In the genomic region with DNA sequence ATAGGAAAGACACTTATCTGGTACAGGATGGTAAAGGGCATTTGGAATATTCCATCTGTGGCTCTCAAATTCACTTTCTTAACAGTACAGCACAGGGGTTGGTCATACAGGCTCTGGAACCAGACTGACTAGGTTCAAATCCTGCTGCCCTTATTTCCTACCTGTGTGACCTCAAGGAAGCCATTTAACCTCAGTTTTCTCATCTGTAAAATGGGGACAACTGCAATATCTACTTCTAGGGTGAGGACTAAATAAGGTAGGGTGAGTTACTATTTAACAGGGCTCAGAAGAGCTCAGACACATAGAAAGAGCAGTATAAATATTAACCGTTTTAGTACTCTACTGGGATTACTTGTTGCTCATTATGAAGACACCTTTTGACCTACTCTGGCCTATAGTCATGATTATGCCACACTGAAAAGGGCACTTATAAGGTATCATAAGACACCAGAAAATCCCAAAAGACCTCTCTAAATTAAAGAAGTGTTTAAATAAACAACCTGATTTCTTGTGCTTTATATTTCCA, we compare ENCODE assay signal across 20 cellular contexts. TPM values are rescaled to one million over a fixed set of nuclear protein-coding genes. Genes with fewer than 3 reads are reported as not detected.
DNase-seq lines count a peak whose midpoint lies in the region; ATAC-seq, FAIRE-seq and TF ChIP-seq lines count a peak whose summit lies in the region.
"Had no signal": no experiment of that assay in that cellular context is flagged by ENCODE, and none has a peak within 500 bp of the region (broad histone marks: within the 10 kb centered on the region; RNA-seq: fewer than 3 reads in every experiment).

No MANE protein-coding gene starts in this region.

- H3K4me1 Mint-ChIP-seq in T-helper 17 cell: peaks cover 59% of the 10 kb centered on the region
- peaks cover 89 to 93% of the 10 kb centered on the region in 2 donors for H3K4me1 Mint-ChIP-seq in natural killer cell treated with Interleukin-12 subunit alpha and Interleukin-12 subunit beta and Interleukin-15 and Interleukin-18, amount 100 ng/mL, for 72 hours (ENCODE audit: low read depth in 2 of 2)

- no peaks in the 10 kb centered on the region for H3K4me1 ChIP-seq in A673 (ENCODE audit: insufficient read depth, low read length, poor library complexity, severe bottlenecking)

- H3K27me3 Mint-ChIP-seq in T-helper 17 cell: no peaks in the 10 kb centered on the region
- H3K27me3 Mint-ChIP-seq in natural killer cell treated with Interleukin-12 subunit alpha and Interleukin-12 subunit beta and Interleukin-15 and Interleukin-18, amount 100 ng/mL, for 72 hours: no peaks in the 10 kb centered on the region
- H3K27me3 Mint-ChIP-seq: B cell had no signal

- no peak for ATAC-seq in T-helper 17 cell
- ATAC-seq in natural killer cell treated with Interleukin-12 subunit alpha and Interleukin-12 subunit beta and Interleukin-15 and Interleukin-18, amount 100 ng/mL, for 72 hours: no peak
- ATAC-seq: CD8-positive, alpha-beta T cell had no signal

- H3K27ac ChIP-seq in A673 (ENCODE audit: low read depth, low read length, poor library complexity, severe bottlenecking): no peak overlapping the region
- H3K27ac ChIP-seq: PC-9, SJSA1 had no signal

- no peaks in the 10 kb centered on the region for H3K9me3 ChIP-seq in T-helper 17 cell (ENCODE audit: control insufficient read depth, low read length, poor library complexity, severe bottlenecking)
- H3K9me3 ChIP-seq in A673 (ENCODE audit: low read depth, low read length, poor library complexity, severe bottlenecking): no peaks in the 10 kb centered on the region

- DNase-seq in GM12891 (ENCODE audit: insufficient read length, low spot score): no peak
- no peak for DNase-seq in T-helper 17 cell
- DNase-seq in natural killer cell treated with Interleukin-12 subunit alpha and Interleukin-12 subunit beta and Interleukin-15 and Interleukin-18, amount 100 ng/mL, for 72 hours (ENCODE audit: low spot score): no peak
- DNase-seq in medulla oblongata (ENCODE audit: extremely low spot score): no peak
- DNase-seq in NCI-H1694 (lab: John Stamatoyannopoulos, UW): no peak
- DNase-seq in A673 (ENCODE audit: low spot score): no peak
- DNase-seq in SKM-1 treated with dmso at 0.1 percent for 144 hours (lab: John Stamatoyannopoulos, UW; ENCODE audit: unreplicated experiment): no peak
- DNase-seq: CD8-positive, alpha-beta T cell; DMS79 treated with DMSO at 0.1 percent for 48 hours; HCEC 1CT; NCI-H1417; NCI-H1930; NCI-H2171 treated with DMSO at 0.1 percent for 48 hours; NCI-H446 treated with DMSO at 0.1 percent for 48 hours; PC-9 had no signal

- no peak overlapping the region for H3K4me3 ChIP-seq in A673 (ENCODE audit: low read depth, low read length, poor library complexity, severe bottlenecking)
- H3K4me3 ChIP-seq: PC-9, SJSA1 had no signal

- TF ChIP-seq POLR2A in GM12891 (IDR thresholded peaks at IDR 0.05; ENCODE audit: low read depth, low read length) (peak; percentile 33; the same call in 1 of the 2 replicates), GM18951 (IDR thresholded peaks at IDR 0.05; ENCODE audit: extremely low read depth, insufficient read depth, insufficient read length) (peak; percentile 15)

- peaks cover 13% of the 10 kb centered on the region for H3K36me3 Mint-ChIP-seq in T-helper 17 cell (ENCODE audit: low read depth)
- peaks cover 36% of the 10 kb centered on the region for H3K36me3 Mint-ChIP-seq in natural killer cell treated with Interleukin-12 subunit alpha and Interleukin-12 subunit beta and Interleukin-15 and Interleukin-18, amount 100 ng/mL, for 72 hours

- CTCF ChIA-PET in A673 (lab: Charles Lee): no interaction called here

- intact Hi-C loops in A673 (cut with micrococcal nuclease; ENCODE audit: unreplicated experiment): no loop called here

- H3K4me3 Mint-ChIP-seq in T-helper 17 cell: no peak overlapping the region
- no peak overlapping the region for H3K4me3 Mint-ChIP-seq in natural killer cell treated with Interleukin-12 subunit alpha and Interleukin-12 subunit beta and Interleukin-15 and Interleukin-18, amount 100 ng/mL, for 72 hours

- no peak for TF ChIP-seq CTCF in A673 (conservative IDR thresholded peaks at IDR 0.05; ENCODE audit: low read depth, low read length)

- BruUV-seq in A673 (replicated peaks; lab: Mats Ljungman, UMichigan): no TSS peak

- H3K36me3 ChIP-seq in A673 (ENCODE audit: insufficient read depth, low read length, poor library complexity, severe bottlenecking): no peaks in the 10 kb centered on the region

- in situ Hi-C loops in GM18951 (cut with MboI; ENCODE audit: low sequenced_read_pairs, unreplicated experiment): no loop called here

- H3K27ac Mint-ChIP-seq in T-helper 17 cell: peak overlapping the region; percentile 98
- peak overlapping the region; percentile 93 to 97 for H3K27ac Mint-ChIP-seq in natural killer cell treated with Interleukin-12 subunit alpha and Interleukin-12 subunit beta and Interleukin-15 and Interleukin-18, amount 100 ng/mL, for 72 hours
- H3K27ac Mint-ChIP-seq: B cell had no signal

- peaks cover 19% of the 10 kb centered on the region for H3K27me3 ChIP-seq in A673 (replicated peaks; ENCODE audit: insufficient read depth, low read depth, low read length, poor library complexity)
- H3K27me3 ChIP-seq: SJSA1 had no signal

- no peak for FAIRE-seq in GM12891 (lab: Jason Lieb, UNC)
- FAIRE-seq: G401.6 had no signal

- peaks cover 4% of the 10 kb centered on the region for H3K9me3 Mint-ChIP-seq in natural killer cell treated with Interleukin-12 subunit alpha and Interleukin-12 subunit beta and Interleukin-15 and Interleukin-18, amount 100 ng/mL, for 72 hours
- H3K9me3 Mint-ChIP-seq: CD8-positive, alpha-beta T cell; IgD-negative memory B cell had no signal

- POLR2A ChIA-PET in A673 (lab: Charles Lee; ENCODE audit: low non-redundant PET): no interaction called here

TF ChIP-seq in GM12891, 5 proteins besides CTCF, POLR2A, EP300 and RAD21:
- TF ChIP-seq POU2F2 (IDR thresholded peaks at IDR 0.05; ENCODE audit: low read depth, low read length): no peak
- TF ChIP-seq POLR2AphosphoS5 (IDR thresholded peaks at IDR 0.05; ENCODE audit: low read depth, low read length): peak; percentile 51; the same call in 1 of the 2 replicates
- TF ChIP-seq TAF1 (IDR thresholded peaks at IDR 0.05; ENCODE audit: low read depth, low read length): no peak
- no peak for TF ChIP-seq SPI1 (IDR thresholded peaks at IDR 0.05; ENCODE audit: low read depth, low read length)
- no peak for TF ChIP-seq PAX5 (IDR thresholded peaks at IDR 0.05; ENCODE audit: insufficient read depth, low read length, severe bottlenecking)
TF ChIP-seq in GM12891: peak in this region for 1.

RNA-seq across cellular contexts. Expression of gene RFTN1, which starts 6.6 kb away (rescaled TPM):
- 168 TPM for polyA plus RNA-seq in GM12891 (2012; ENCODE audit: low read depth, missing spikeins)
- total RNA-seq in T-helper 17 cell (10 to 100 TPM; 51.8 to 55.8 TPM), A673 (2021) (0.60 and 1.2 TPM in 2 replicates)
- 100 to 1,000 TPM; 194 to 201 TPM for total RNA-seq in natural killer cell treated with Interleukin-12 subunit alpha and Interleukin-12 subunit beta and Interleukin-15 and Interleukin-18, amount 100 ng/mL, for 72 hours

Comparison
In these comparisons a context has a peak if more than half of its experiments do, and no peak if none do; other contexts are left out.
1. RNA of gene RFTN1, which starts 6.6 kb away (total RNA-seq): 194 to 201 TPM in natural killer cell treated with Interleukin-12 subunit alpha and Interleukin-12 subunit beta and Interleukin-15 and Interleukin-18, amount 100 ng/mL, for 72 hours and 51.8 to 55.8 TPM in T-helper 17 cell; 0.60 to 1.2 TPM in A673; every median in the first group is over 10 times any median in the second.